In genomic region chr21:42644223-42645208, GRCh38 we compare ENCODE assay signal across 21 cellular contexts. TPM values are rescaled to one million over a fixed set of nuclear protein-coding genes. Genes with fewer than 3 reads are reported as not detected.
DNase-seq lines count a peak whose midpoint lies in the region; ATAC-seq and TF ChIP-seq lines count a peak whose summit lies in the region.
"Had no signal": no experiment of that assay in that cellular context is flagged by ENCODE, and none has a peak within 500 bp of the region (broad histone marks: within the 10 kb centered on the region; RNA-seq: fewer than 3 reads in every experiment).

No MANE protein-coding gene starts in this region.

- 63 to 76% (median 67%) methylated on average over 19 to 21 of the region's 21 CpGs for WGBS in adrenal gland, 4 donors

- peak overlapping the region; percentile 57 for H3K27ac Mint-ChIP-seq in neural progenitor cell
- H3K27ac Mint-ChIP-seq: CD8-positive, alpha-beta memory T cell had no signal

- H3K4me1 ChIP-seq in adrenal gland (replicated peaks in 1 of 2), result peaks cover 16 to 32% of the 10 kb centered on the region in 2 donors
- peaks cover 14% of the 10 kb centered on the region for H3K4me1 ChIP-seq in neural progenitor cell
- H3K4me1 ChIP-seq: uterus had no signal

- H3K4me3 Mint-ChIP-seq in neural progenitor cell, result peak overlapping the region; percentile 67
- H3K4me3 Mint-ChIP-seq: CD8-positive, alpha-beta memory T cell; effector memory CD8-positive, alpha-beta T cell had no signal

- H3K79me2 ChIP-seq in neural progenitor cell (ENCODE audit: low read depth), result no peaks in the 10 kb centered on the region

- H3K27me3 Mint-ChIP-seq in neural progenitor cell (ENCODE audit: insufficient read depth, low read depth), result peaks cover 3% of the 10 kb centered on the region

- H2AFZ ChIP-seq in neural progenitor cell (replicated peaks), result no peak overlapping the region

- ATAC-seq in sciatic nerve, result no peak
- no peak for ATAC-seq in HG02678 (IDR thresholded peaks at IDR 0.05; ENCODE audit: unreplicated experiment)
- no peak for ATAC-seq in HG02973 (IDR thresholded peaks at IDR 0.05; ENCODE audit: unreplicated experiment)
- ATAC-seq: effector memory CD8-positive, alpha-beta T cell had no signal

- no peaks in the 10 kb centered on the region for H4K20me1 ChIP-seq in neural progenitor cell (ENCODE audit: low read depth)

- peaks cover 42% of the 10 kb centered on the region for H3K4me1 Mint-ChIP-seq in neural progenitor cell
- H3K4me1 Mint-ChIP-seq: CD8-positive, alpha-beta memory T cell had no signal

- H3K4me3 ChIP-seq in adrenal gland (no peak overlapping the region), foreskin fibroblast (ENCODE audit: low read depth in 1 of 2, low read length in 2 of 2) (no peak overlapping the region), neural progenitor cell (no peak overlapping the region)
- H3K4me3 ChIP-seq: ovary, uterus had no signal

- no peak overlapping the region for H3K4me2 ChIP-seq in neural progenitor cell

- intact Hi-C loops in adrenal gland (cut with DNase I) (no loop called here), sciatic nerve (cut with DNase I) (loop anchor here (10.0 kb wide), 1 partner anchor 180 kb away; no protein-coding TSS in a partner anchor)

- DNase-seq in HCEC 1CT (peak; percentile 7), adrenal gland (peak in 5 of 7 donors; percentile 43 to 65 (median 56)), foreskin fibroblast (peak; percentile 41 to 57), neural progenitor cell (ENCODE audit: low spot score) (no peak), sciatic nerve (ENCODE audit: low spot score) (no peak), inferior parietal cortex (ENCODE audit: extremely low spot score) (no peak)
- DNase-seq: activated CD4-positive, CD25-positive, alpha-beta regulatory T cell; DMS79 treated with DMSO at 0.1 percent for 48 hours; effector memory CD8-positive, alpha-beta T cell; GOT3; hippocampal formation; NCI-H2081; NCI-H510A treated with DMSO at 0.1 percent for 48 hours; stimulated activated CD4-positive, alpha-beta T cell treated with anti-CD3 and anti-CD28 coated beads, Interleukin-4, amount 100 ng/mL, for 4 hours; substantia nigra; T-helper 2 cell; uterus had no signal

- H3K9me3 Mint-ChIP-seq in neural progenitor cell, result peaks cover 2% of the 10 kb centered on the region
- H3K9me3 Mint-ChIP-seq: CD8-positive, alpha-beta memory T cell; effector memory CD8-positive, alpha-beta T cell had no signal

- no peaks in the 10 kb centered on the region for H3F3A ChIP-seq in neural progenitor cell (ENCODE audit: low read depth)

- TF ChIP-seq POLR2A in adrenal gland (IDR thresholded peaks at IDR 0.05), result no peak

- H3K36me3 Mint-ChIP-seq in neural progenitor cell, result no peaks in the 10 kb centered on the region
- H3K36me3 Mint-ChIP-seq: CD8-positive, alpha-beta memory T cell had no signal

- H3K27ac ChIP-seq in adrenal gland (peak overlapping the region in 2 of 5 donors; percentile 24 to 25), neural progenitor cell (no peak overlapping the region)
- H3K27ac ChIP-seq: ovary, uterus had no signal

- TF ChIP-seq CTCF in adrenal gland (IDR thresholded peaks at IDR 0.05) (no peak), foreskin fibroblast (IDR thresholded peaks at IDR 0.05; ENCODE audit: low read depth, low read length) (no peak), neural progenitor cell (IDR thresholded peaks at IDR 0.05) (no peak)

- H3K36me3 ChIP-seq in adrenal gland (replicated peaks in 1 of 2), result no peaks in the 10 kb centered on the region
- H3K36me3 ChIP-seq in neural progenitor cell, result no peaks in the 10 kb centered on the region
- H3K36me3 ChIP-seq: ovary, uterus had no signal

- H3K9me3 ChIP-seq in adrenal gland (replicated peaks in 1 of 3) (no peaks in the 10 kb centered on the region), neural progenitor cell (ENCODE audit: low read depth) (no peaks in the 10 kb centered on the region)
- H3K9me3 ChIP-seq: ovary, uterus had no signal

- H3K27me3 ChIP-seq in adrenal gland (no peaks in the 10 kb centered on the region), neural progenitor cell (no peaks in the 10 kb centered on the region)
- H3K27me3 ChIP-seq: ovary, uterus had no signal

- H3K9ac ChIP-seq in neural progenitor cell, result no peak overlapping the region

RNA-seq across cellular contexts. Expression of gene PDE9A, which starts 8.9 kb away (rescaled TPM):
- total RNA-seq in adrenal gland, result 10 to 100 TPM; 12.4 to 58.1 (median 16.8) TPM
- polyA plus RNA-seq in adrenal gland, result 10 to 100 TPM; 19.9 to 23.8 (median 20.0) TPM
- total RNA-seq in neural progenitor cell (ENCODE audit: low replicate concordance), result 40.2 and 41.0 TPM in 2 replicates
- total RNA-seq in sciatic nerve, result 32.6 TPM

Comparison
In these comparisons a context has a peak if more than half of its experiments do, and no peak if none do; other contexts are left out.
1. DNase-seq: peak in HCEC 1CT (single experiment), adrenal gland (5 of 7) and foreskin fibroblast (2 of 2); none in neural progenitor cell (single experiment), sciatic nerve (single experiment) and inferior parietal cortex (single experiment).